8 cellular contexts compared by ENCODE assay signal in the genomic region with DNA sequence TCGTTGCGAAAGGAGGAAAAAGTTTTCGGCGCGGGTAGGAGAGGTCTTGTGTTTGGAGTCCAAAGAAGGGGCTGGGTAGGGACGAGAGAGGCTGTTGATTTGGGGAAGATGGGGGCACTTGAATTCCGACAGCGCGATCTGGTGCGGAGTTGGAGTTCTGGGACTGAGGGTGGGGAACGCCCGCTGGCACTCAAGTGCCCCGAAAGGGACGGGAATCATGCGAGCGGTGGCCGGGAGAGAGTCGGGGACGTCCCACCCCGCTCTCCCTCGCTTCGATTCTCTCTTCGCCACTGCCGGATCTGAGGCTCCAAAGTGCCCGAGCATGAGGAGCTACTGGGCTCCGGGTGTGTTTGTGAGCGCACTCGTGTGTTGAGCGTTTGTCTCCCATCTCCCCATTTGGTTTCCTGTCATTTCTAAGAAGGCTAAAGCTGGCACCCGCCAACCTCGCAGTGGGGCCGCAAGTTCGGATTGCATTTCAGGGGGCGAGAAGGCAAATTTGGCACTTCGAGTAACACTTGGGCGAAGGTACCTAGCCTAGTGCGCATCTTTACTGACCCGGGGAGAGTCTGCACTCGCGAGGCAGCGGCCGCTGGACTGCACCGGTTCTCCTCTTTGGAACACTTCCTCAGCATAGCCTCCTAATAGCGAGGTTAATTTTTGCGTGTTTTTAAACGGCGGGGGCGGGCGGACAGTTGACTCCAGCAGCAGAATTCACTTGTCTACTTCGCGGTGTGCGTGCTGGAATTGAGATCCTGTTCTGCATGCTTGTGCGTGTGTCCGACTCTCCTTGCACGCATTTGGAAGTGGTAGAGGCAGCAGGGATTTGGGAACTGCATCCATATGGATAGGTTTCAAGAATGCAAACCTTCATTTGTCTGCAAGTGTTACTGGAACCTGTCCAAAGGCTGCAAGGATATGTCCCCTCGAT. TPM values are rescaled to one million over a fixed set of nuclear protein-coding genes. Genes with fewer than 3 reads are reported as not detected.
DNase-seq lines count a peak whose midpoint lies in the region; ATAC-seq and TF ChIP-seq lines count a peak whose summit lies in the region.

No MANE protein-coding gene starts in this region.

- TF ChIP-seq CTCF in GM20000 (IDR thresholded peaks at IDR 0.05; ENCODE audit: extremely low read depth, missing control alignments) (no peak), SK-N-SH (IDR thresholded peaks at IDR 0.05) (no peak), glutamatergic neuron (IDR thresholded peaks at IDR 0.05; ENCODE audit: partially characterized antibody, unreplicated experiment) (no peak)

- no peaks in the 10 kb centered on the region for H3F3A ChIP-seq in SK-N-SH (replicated peaks; ENCODE audit: insufficient read depth)

- no peaks in the 10 kb centered on the region for H3K9me3 ChIP-seq in SK-N-SH

- WGBS in SK-N-SH (ENCODE audit: low lambda C conversion rate), result 5% methylated on average over 36 of the region's 56 CpGs

- no peaks in the 10 kb centered on the region for H4K20me1 ChIP-seq in SK-N-SH (ENCODE audit: insufficient read depth)

- H3K4me1 Mint-ChIP-seq in glutamatergic neuron (ENCODE audit: low read depth, unreplicated experiment), result peaks cover 6% of the 10 kb centered on the region

- no peak for ATAC-seq in GM18858 (IDR thresholded peaks at IDR 0.05; ENCODE audit: unreplicated experiment)
- ATAC-seq in HG02571 (IDR thresholded peaks at IDR 0.05; ENCODE audit: unreplicated experiment), result no peak

- peaks cover 9% of the 10 kb centered on the region for H3K9me3 Mint-ChIP-seq in glutamatergic neuron (ENCODE audit: unreplicated experiment)

- TF ChIP-seq EP300 in SK-N-SH (IDR thresholded peaks at IDR 0.05; ENCODE audit: borderline replicate concordance in 1 of 2, low read depth in 1 of 2, low read length in 1 of 2), result no peak

- peaks cover 0 to 22% of the 10 kb centered on the region in 2 experiments; a peak in 2 of 4 replicates for H3K4me1 ChIP-seq in SK-N-SH (ENCODE audit: control insufficient read depth in 1 of 2, insufficient read depth in 2 of 2, low read depth in 1 of 2, low read length in 1 of 2)

- peaks cover 30% of the 10 kb centered on the region for H3K27me3 ChIP-seq in SK-N-SH (ENCODE audit: insufficient read depth)

- CTCF ChIA-PET in SK-N-SH (lab: Yijun Ruan, JAX), result interaction anchor here (1.0 to 2.2 kb wide), 6 partner anchors 12 to 571 kb away, joined by 3 to 5 read pairs (median 3); no protein-coding TSS in a partner anchor

- H3K27ac ChIP-seq in SK-N-SH (ENCODE audit: low read depth in 2 of 2, low read length in 1 of 2), result peak overlapping the region in 1 of 2 experiments; percentile 89; a peak in 2 of 4 replicates

- DNase-seq in GM20000 (ENCODE audit: low spot score) (peak; percentile 16), SK-N-SH (peak; percentile 73), glutamatergic neuron (peak; percentile 45), retina (peak; percentile 75), NCI-H774 (lab: John Stamatoyannopoulos, UW) (no peak), posterior vena cava (ENCODE audit: low spot score) (no peak)

- peak overlapping the region; percentile 90 for H3K4me3 Mint-ChIP-seq in glutamatergic neuron (ENCODE audit: unreplicated experiment)

- H3K9me2 ChIP-seq in SK-N-SH, result no peaks in the 10 kb centered on the region

- no peaks in the 10 kb centered on the region for H3K36me3 Mint-ChIP-seq in glutamatergic neuron (ENCODE audit: unreplicated experiment)

- H2AFZ ChIP-seq in SK-N-SH (ENCODE audit: low read depth), result no peak overlapping the region

- H3K9ac ChIP-seq in SK-N-SH, result no peak overlapping the region

- POLR2A ChIA-PET in SK-N-SH (lab: Yijun Ruan, JAX), result interaction anchor here (3.3 kb wide), 1 partner anchor 510 kb away, joined by 17 read pairs; no protein-coding TSS in a partner anchor

- no peak overlapping the region for H3K27ac Mint-ChIP-seq in glutamatergic neuron (ENCODE audit: unreplicated experiment)

- no peak; the same call in 1 of the 2 replicates for TF ChIP-seq RAD21 in SK-N-SH (IDR thresholded peaks at IDR 0.05; ENCODE audit: low read length)

- H3K4me2 ChIP-seq in SK-N-SH, result peak overlapping the region; percentile 77; the same call in 1 of the 2 replicates

- no peaks in the 10 kb centered on the region for H3K79me2 ChIP-seq in SK-N-SH (ENCODE audit: insufficient read depth)

- peak overlapping the region; percentile 49 to 51; a peak in 3 of 4 replicates for H3K4me3 ChIP-seq in SK-N-SH (ENCODE audit: low read depth in 2 of 2, low read length in 1 of 2)

- H3K36me3 ChIP-seq in SK-N-SH (replicated peaks in 1 of 2; ENCODE audit: control insufficient read depth in 1 of 2, insufficient read depth in 2 of 2, low read length in 1 of 2), result no peaks in the 10 kb centered on the region

- H3K27me3 Mint-ChIP-seq in glutamatergic neuron (ENCODE audit: unreplicated experiment), result peaks cover 2% of the 10 kb centered on the region

- intact Hi-C loops in posterior vena cava (cut with DNase I), result no loop called here

TF ChIP-seq in SK-N-SH, 30 proteins besides CTCF, POLR2A, EP300 and RAD21:
- TF ChIP-seq, protein P1, sequence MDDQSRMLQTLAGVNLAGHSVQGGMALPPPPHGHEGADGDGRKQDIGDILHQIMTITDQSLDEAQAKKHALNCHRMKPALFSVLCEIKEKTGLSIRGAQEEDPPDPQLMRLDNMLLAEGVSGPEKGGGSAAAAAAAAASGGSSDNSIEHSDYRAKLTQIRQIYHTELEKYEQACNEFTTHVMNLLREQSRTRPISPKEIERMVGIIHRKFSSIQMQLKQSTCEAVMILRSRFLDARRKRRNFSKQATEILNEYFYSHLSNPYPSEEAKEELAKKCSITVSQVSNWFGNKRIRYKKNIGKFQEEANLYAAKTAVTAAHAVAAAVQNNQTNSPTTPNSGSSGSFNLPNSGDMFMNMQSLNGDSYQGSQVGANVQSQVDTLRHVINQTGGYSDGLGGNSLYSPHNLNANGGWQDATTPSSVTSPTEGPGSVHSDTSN (IDR thresholded peaks at IDR 0.05), result no peak
- TF ChIP-seq EZH2phosphoT487 (IDR thresholded peaks at IDR 0.05; ENCODE audit: borderline replicate concordance, low read depth), result 0 out of 2 replicates have a peak, but pooled peaks have one; percentile 53

RNA-seq across cellular contexts. Expression of a gene that starts 1.2 kb away (rescaled TPM):
- 0.07 and 0.16 TPM in 2 replicates for polyA plus RNA-seq in SK-N-SH (2012; rRNA removed)
- 0.22 and 0.28 TPM in 2 replicates for polyA plus RNA-seq in SK-N-SH (2012; cell fraction: cytosol; rRNA removed)
- polyA plus RNA-seq in SK-N-SH (2012; cell fraction: nucleus; rRNA removed), result 0.20 and 0.32 TPM in 2 replicates
- total RNA-seq in glutamatergic neuron (ENCODE audit: unreplicated experiment) (1.3 TPM), posterior vena cava (1 to 10 TPM; 1.4 to 1.8 TPM)

Comparison
In these comparisons a context has a peak if more than half of its experiments do, and no peak if none do; other contexts are left out.
1. DNase-seq: peak in GM20000 (single experiment), SK-N-SH (single experiment), glutamatergic neuron (single experiment) and retina (single experiment); none in NCI-H774 (single experiment) and posterior vena cava (single experiment).